In the genomic region with DNA sequence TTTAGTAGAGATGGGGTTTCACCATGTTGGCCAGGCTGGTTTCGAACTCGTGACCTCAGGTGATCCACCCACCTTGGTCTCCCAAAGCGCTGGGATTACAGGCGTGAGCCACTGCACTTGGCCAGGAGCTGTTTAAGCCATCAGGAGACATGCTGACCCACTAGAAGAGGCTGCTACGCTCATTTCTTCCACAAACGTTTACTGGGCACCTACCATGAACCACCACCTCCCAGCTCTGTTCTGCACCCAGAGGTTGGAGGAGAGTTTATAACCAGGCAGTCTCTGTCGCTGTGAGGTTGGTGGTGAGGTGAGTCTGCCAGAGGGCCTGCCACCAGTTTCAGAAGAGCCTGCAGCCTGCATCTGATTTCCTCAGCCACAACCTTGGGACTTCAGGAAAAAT, we compare ENCODE assay signal across 1 cellular context.
TF ChIP-seq lines count a peak whose summit lies in the region.

No MANE protein-coding gene starts in this region.

TF ChIP-seq in GM23338, 12 proteins besides CTCF, POLR2A, EP300 and RAD21:
- TF ChIP-seq JUNB (IDR thresholded peaks at IDR 0.05; ENCODE audit: unreplicated experiment): no peak
- TF ChIP-seq POLR2AphosphoS5 (IDR thresholded peaks at IDR 0.05; ENCODE audit: low read depth): no peak
- TF ChIP-seq STAT1 (IDR thresholded peaks at IDR 0.05; ENCODE audit: unreplicated experiment): no peak
- no peak for TF ChIP-seq EZH2 (IDR thresholded peaks at IDR 0.05; ENCODE audit: low read depth, unreplicated experiment)
- no peak for TF ChIP-seq EZH2phosphoT487 (IDR thresholded peaks at IDR 0.05; ENCODE audit: unreplicated experiment)
- no peak for TF ChIP-seq ZNF114 (CRISPR knock-in tag; IDR thresholded peaks at IDR 0.05)
- TF ChIP-seq REST (IDR thresholded peaks at IDR 0.05; ENCODE audit: unreplicated experiment): no peak
- TF ChIP-seq, protein P1, sequence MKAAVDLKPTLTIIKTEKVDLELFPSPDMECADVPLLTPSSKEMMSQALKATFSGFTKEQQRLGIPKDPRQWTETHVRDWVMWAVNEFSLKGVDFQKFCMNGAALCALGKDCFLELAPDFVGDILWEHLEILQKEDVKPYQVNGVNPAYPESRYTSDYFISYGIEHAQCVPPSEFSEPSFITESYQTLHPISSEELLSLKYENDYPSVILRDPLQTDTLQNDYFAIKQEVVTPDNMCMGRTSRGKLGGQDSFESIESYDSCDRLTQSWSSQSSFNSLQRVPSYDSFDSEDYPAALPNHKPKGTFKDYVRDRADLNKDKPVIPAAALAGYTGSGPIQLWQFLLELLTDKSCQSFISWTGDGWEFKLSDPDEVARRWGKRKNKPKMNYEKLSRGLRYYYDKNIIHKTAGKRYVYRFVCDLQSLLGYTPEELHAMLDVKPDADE (IDR thresholded peaks at IDR 0.05): no peak
- no peak for TF ChIP-seq ZNF331 (CRISPR knock-in tag; IDR thresholded peaks at IDR 0.05; ENCODE audit: low read depth)
- no peak for TF ChIP-seq NANOG (IDR thresholded peaks at IDR 0.05; ENCODE audit: borderline replicate concordance)
- no peak for TF ChIP-seq CREB1 (CRISPR knock-in tag; IDR thresholded peaks at IDR 0.05; ENCODE audit: low read depth)
- no peak for TF ChIP-seq ZNF462 (CRISPR knock-in tag; IDR thresholded peaks at IDR 0.05)
